In the genomic region with DNA sequence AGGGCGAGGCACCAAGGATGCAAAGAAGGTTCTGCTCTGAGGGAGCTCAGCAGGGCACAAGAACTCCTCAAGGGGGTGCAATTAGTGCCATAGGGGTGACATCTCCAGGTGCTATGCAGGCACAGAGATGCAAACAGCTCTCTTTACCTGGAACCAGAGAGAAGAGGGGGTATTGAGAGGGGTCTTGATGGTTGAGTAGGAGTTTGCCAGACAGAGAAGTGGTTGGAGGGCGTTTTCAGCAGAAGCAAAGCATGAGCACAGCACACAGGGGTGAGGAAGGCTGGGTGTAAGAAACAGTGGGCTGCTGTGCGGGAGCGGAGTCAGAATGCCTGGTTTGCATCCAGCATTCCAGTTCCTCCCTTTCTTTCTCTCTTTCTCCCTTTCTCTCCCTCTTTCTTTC, we compare ENCODE assay signal across 1 cellular context.
TF ChIP-seq lines count a peak whose summit lies in the region.

No MANE protein-coding gene starts in this region.

TF ChIP-seq in HEK293, 187 proteins besides CTCF, POLR2A, EP300 and RAD21 (continued from another document):
- TF ChIP-seq ZNF518A (tag by site-specific recombination; conservative IDR thresholded peaks at IDR 0.05; ENCODE audit: low read depth) (no peak), ZFP3 (tag by site-specific recombination; IDR thresholded peaks at IDR 0.05; ENCODE audit: low read depth) (peak; percentile 93), ZBTB21 (tag by site-specific recombination; IDR thresholded peaks at IDR 0.05) (no peak), ZBTB48 (tag by site-specific recombination; IDR thresholded peaks at IDR 0.05) (no peak), RBAK (tag by site-specific recombination; IDR thresholded peaks at IDR 0.05) (no peak), ZNF426 (tag by site-specific recombination; IDR thresholded peaks at IDR 0.05) (no peak), KLF7 (tag by site-specific recombination; IDR thresholded peaks at IDR 0.05; ENCODE audit: borderline replicate concordance) (no peak)
- TF ChIP-seq, protein P1, sequence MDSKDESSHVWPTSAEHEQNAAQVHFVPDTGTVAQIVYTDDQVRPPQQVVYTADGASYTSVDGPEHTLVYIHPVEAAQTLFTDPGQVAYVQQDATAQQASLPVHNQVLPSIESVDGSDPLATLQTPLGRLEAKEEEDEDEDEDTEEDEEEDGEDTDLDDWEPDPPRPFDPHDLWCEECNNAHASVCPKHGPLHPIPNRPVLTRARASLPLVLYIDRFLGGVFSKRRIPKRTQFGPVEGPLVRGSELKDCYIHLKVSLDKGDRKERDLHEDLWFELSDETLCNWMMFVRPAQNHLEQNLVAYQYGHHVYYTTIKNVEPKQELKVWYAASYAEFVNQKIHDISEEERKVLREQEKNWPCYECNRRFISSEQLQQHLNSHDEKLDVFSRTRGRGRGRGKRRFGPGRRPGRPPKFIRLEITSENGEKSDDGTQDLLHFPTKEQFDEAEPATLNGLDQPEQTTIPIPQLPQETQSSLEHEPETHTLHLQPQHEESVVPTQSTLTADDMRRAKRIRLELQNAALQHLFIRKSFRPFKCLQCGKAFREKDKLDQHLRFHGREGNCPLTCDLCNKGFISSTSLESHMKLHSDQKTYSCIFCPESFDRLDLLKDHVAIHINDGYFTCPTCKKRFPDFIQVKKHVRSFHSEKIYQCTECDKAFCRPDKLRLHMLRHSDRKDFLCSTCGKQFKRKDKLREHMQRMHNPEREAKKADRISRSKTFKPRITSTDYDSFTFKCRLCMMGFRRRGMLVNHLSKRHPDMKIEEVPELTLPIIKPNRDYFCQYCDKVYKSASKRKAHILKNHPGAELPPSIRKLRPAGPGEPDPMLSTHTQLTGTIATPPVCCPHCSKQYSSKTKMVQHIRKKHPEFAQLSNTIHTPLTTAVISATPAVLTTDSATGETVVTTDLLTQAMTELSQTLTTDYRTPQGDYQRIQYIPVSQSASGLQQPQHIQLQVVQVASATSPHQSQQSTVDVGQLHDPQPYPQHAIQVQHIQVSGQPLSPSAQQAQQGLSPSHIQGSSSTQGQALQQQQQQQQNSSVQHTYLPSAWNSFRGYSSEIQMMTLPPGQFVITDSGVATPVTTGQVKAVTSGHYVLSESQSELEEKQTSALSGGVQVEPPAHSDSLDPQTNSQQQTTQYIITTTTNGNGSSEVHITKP (tag by site-specific recombination; IDR thresholded peaks at IDR 0.05), result peak; percentile 36; the same call in 1 of the 2 replicates
- TF ChIP-seq, protein P2, sequence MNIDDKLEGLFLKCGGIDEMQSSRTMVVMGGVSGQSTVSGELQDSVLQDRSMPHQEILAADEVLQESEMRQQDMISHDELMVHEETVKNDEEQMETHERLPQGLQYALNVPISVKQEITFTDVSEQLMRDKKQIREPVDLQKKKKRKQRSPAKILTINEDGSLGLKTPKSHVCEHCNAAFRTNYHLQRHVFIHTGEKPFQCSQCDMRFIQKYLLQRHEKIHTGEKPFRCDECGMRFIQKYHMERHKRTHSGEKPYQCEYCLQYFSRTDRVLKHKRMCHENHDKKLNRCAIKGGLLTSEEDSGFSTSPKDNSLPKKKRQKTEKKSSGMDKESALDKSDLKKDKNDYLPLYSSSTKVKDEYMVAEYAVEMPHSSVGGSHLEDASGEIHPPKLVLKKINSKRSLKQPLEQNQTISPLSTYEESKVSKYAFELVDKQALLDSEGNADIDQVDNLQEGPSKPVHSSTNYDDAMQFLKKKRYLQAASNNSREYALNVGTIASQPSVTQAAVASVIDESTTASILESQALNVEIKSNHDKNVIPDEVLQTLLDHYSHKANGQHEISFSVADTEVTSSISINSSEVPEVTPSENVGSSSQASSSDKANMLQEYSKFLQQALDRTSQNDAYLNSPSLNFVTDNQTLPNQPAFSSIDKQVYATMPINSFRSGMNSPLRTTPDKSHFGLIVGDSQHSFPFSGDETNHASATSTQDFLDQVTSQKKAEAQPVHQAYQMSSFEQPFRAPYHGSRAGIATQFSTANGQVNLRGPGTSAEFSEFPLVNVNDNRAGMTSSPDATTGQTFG (tag by site-specific recombination; IDR thresholded peaks at IDR 0.05; ENCODE audit: borderline replicate concordance), result no peak
- TF ChIP-seq, protein P3, sequence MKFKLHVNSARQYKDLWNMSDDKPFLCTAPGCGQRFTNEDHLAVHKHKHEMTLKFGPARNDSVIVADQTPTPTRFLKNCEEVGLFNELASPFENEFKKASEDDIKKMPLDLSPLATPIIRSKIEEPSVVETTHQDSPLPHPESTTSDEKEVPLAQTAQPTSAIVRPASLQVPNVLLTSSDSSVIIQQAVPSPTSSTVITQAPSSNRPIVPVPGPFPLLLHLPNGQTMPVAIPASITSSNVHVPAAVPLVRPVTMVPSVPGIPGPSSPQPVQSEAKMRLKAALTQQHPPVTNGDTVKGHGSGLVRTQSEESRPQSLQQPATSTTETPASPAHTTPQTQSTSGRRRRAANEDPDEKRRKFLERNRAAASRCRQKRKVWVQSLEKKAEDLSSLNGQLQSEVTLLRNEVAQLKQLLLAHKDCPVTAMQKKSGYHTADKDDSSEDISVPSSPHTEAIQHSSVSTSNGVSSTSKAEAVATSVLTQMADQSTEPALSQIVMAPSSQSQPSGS (tag by site-specific recombination; IDR thresholded peaks at IDR 0.05; ENCODE audit: low read depth), result no peak
